17 cellular contexts compared by ENCODE assay signal in the genomic region with DNA sequence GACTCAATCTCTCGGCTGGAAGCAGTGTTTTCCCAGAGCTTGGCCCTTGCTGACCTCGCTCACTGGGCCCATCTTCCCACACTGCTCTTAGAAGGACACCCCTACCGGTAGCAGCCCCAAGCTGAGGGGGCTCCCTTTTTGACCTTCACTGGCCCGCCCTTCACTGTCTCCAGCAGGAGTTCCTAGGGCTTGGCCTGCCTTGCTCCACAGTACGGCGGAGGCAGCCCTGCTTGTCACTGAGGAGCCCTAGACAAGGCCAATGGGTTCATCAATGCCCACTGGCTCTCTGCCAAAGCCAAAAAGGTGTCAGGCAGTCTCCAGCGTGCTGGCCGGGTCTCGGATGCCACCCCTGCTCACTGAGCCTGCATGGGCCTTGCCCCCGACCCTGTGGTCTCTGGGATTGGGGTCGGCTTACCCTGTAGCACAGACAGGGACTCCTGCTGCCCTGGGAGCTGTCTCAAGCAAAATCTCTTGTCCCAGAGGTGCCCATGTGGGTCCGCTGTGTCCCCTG. TPM values are rescaled to one million over a fixed set of nuclear protein-coding genes. Genes with fewer than 3 reads are reported as not detected.
DNase-seq lines count a peak whose midpoint lies in the region; ATAC-seq and TF ChIP-seq lines count a peak whose summit lies in the region.
"Had no signal": no experiment of that assay in that cellular context is flagged by ENCODE, and none has a peak within 500 bp of the region (broad histone marks: within the 10 kb centered on the region; RNA-seq: fewer than 3 reads in every experiment).

No MANE protein-coding gene starts in this region.

- POLR2A ChIA-PET in activated CD4-positive, alpha-beta T cell treated with anti-CD3 and anti-CD28 coated beads, Interleukin-2, amount 10 ng/mL, durations not matched to agents 7 days and 5 days (lab: Charles Lee) = interaction anchor here (0.6 kb wide), 1 partner anchor 1320 kb away, joined by 3 read pairs; no protein-coding TSS in a partner anchor

- H3K27me3 Mint-ChIP-seq in activated CD4-positive, alpha-beta T cell treated with anti-CD3 and anti-CD28 coated beads, Interleukin-2, amount 10 ng/mL, durations not matched to agents 7 days and 5 days = no peaks in the 10 kb centered on the region
- H3K27me3 Mint-ChIP-seq in IgD-negative memory B cell (no peaks in the 10 kb centered on the region), neural crest cell (ENCODE audit: low read depth) (no peaks in the 10 kb centered on the region)

- ATAC-seq in foreskin keratinocyte = no peak

- CTCF ChIA-PET in activated CD4-positive, alpha-beta T cell treated with anti-CD3 and anti-CD28 coated beads, Interleukin-2, amount 10 ng/mL, durations not matched to agents 7 days and 5 days (lab: Charles Lee) = interaction anchor here (1.0 to 1.6 kb wide), 2 partner anchors 28 to 131 kb away, joined by 3 to 6 read pairs; no protein-coding TSS in a partner anchor

- H3K4me3 ChIP-seq in ascending aorta = no peak overlapping the region
- H3K4me3 ChIP-seq: colonic mucosa, lung had no signal

- peaks cover 38% of the 10 kb centered on the region for H3K36me3 Mint-ChIP-seq in activated CD4-positive, alpha-beta T cell treated with anti-CD3 and anti-CD28 coated beads, Interleukin-2, amount 10 ng/mL, durations not matched to agents 7 days and 5 days (ENCODE audit: low read depth)
- peaks cover 3% of the 10 kb centered on the region for H3K36me3 Mint-ChIP-seq in IgD-negative memory B cell
- peaks cover 8% of the 10 kb centered on the region for H3K36me3 Mint-ChIP-seq in neural crest cell (ENCODE audit: low read depth)

- intact Hi-C loops in ascending aorta (cut with DNase I) = no loop called here

- H3K9me3 ChIP-seq in ascending aorta = no peaks in the 10 kb centered on the region
- H3K9me3 ChIP-seq: colonic mucosa, upper lobe of left lung had no signal

- H3K36me3 ChIP-seq in ascending aorta = peaks cover 19 to 39% of the 10 kb centered on the region in 2 donors

- no peaks in the 10 kb centered on the region for H3K9me3 Mint-ChIP-seq in activated CD4-positive, alpha-beta T cell treated with anti-CD3 and anti-CD28 coated beads, Interleukin-2, amount 10 ng/mL, durations not matched to agents 7 days and 5 days
- no peaks in the 10 kb centered on the region for H3K9me3 Mint-ChIP-seq in IgD-negative memory B cell
- no peaks in the 10 kb centered on the region for H3K9me3 Mint-ChIP-seq in neural crest cell

- H3K27ac ChIP-seq in ascending aorta (peak overlapping the region; percentile 99 to 100), foreskin keratinocyte (no peak overlapping the region)

- TF ChIP-seq CTCF in ascending aorta (IDR thresholded peaks at IDR 0.05) (no peak), neural crest cell (conservative IDR thresholded peaks at IDR 0.05) (no peak), foreskin keratinocyte (conservative IDR thresholded peaks at IDR 0.05) (no peak)

- H3K27me3 ChIP-seq in ascending aorta (no peaks in the 10 kb centered on the region), foreskin keratinocyte (no peaks in the 10 kb centered on the region)
- H3K27me3 ChIP-seq: colonic mucosa, upper lobe of left lung had no signal

- no peak for DNase-seq in activated CD4-positive, alpha-beta T cell treated with anti-CD3 and anti-CD28 coated beads, Interleukin-2, amount 10 ng/mL, durations not matched to agents 7 days and 5 days
- DNase-seq in activated CD4-positive, alpha-beta T cell treated with anti-CD3 and anti-CD28 coated beads for 48 hours = no peak
- DNase-seq in ascending aorta (ENCODE audit: low spot score in 2 of 2) = no peak
- DNase-seq in neural crest cell (ENCODE audit: low read depth, low spot score) = no peak
- no peak for DNase-seq in stimulated activated CD4-positive, alpha-beta T cell treated with anti-CD3 and anti-CD28 coated beads, Interleukin-4, amount 100 ng/mL, for 4 hours
- DNase-seq in foreskin keratinocyte = no peak
- DNase-seq in GM03348 (ENCODE audit: low spot score) = no peak
- DNase-seq: activated gamma-delta T cell treated with Interleukin-2 at 50 U/mL for 16 hours, colonic mucosa, NCI-H2029 treated with DMSO at 0.1 percent for 48 hours, posterior cingulate gyrus, SIG-M5, upper lobe of left lung had no signal

- H3K27ac Mint-ChIP-seq in activated CD4-positive, alpha-beta T cell treated with anti-CD3 and anti-CD28 coated beads, Interleukin-2, amount 10 ng/mL, durations not matched to agents 7 days and 5 days = no peak overlapping the region
- H3K27ac Mint-ChIP-seq in IgD-negative memory B cell (peak overlapping the region in 2 of 3 donors; percentile 63 to 80), neural crest cell (ENCODE audit: unreplicated experiment) (no peak overlapping the region)

- H3K4me1 Mint-ChIP-seq in activated CD4-positive, alpha-beta T cell treated with anti-CD3 and anti-CD28 coated beads, Interleukin-2, amount 10 ng/mL, durations not matched to agents 7 days and 5 days = peaks cover 28% of the 10 kb centered on the region
- peaks cover 0 to 10% (median 5%) of the 10 kb centered on the region in 3 donors for H3K4me1 Mint-ChIP-seq in IgD-negative memory B cell
- H3K4me1 Mint-ChIP-seq in neural crest cell = peaks cover 10% of the 10 kb centered on the region

- H3K4me3 Mint-ChIP-seq in activated CD4-positive, alpha-beta T cell treated with anti-CD3 and anti-CD28 coated beads, Interleukin-2, amount 10 ng/mL, durations not matched to agents 7 days and 5 days = peak overlapping the region; percentile 98
- H3K4me3 Mint-ChIP-seq in IgD-negative memory B cell = peak overlapping the region in 3 of 4 donors; percentile 28 to 99 (median 67)
- peak overlapping the region; percentile 47 for H3K4me3 Mint-ChIP-seq in neural crest cell

- H3K4me1 ChIP-seq in ascending aorta (peaks cover 10 to 15% of the 10 kb centered on the region in 2 donors), foreskin keratinocyte (peaks cover 24% of the 10 kb centered on the region)

RNA-seq across cellular contexts. Expression of gene MMP24OS, which starts 2.1 kb away (rescaled TPM):
- 10 to 100 TPM; 46.7 to 48.3 TPM for total RNA-seq in activated CD4-positive, alpha-beta T cell treated with anti-CD3 and anti-CD28 coated beads, Interleukin-2, amount 10 ng/mL, durations not matched to agents 7 days and 5 days
- 14.0 TPM for polyA plus RNA-seq in IgD-negative memory B cell
- 43.1 TPM for total RNA-seq in ascending aorta
- 34.0 and 37.8 TPM in 2 replicates for total RNA-seq in neural crest cell
- total RNA-seq in foreskin keratinocyte = 31.6 and 48.2 TPM in 2 replicates
- polyA plus RNA-seq in foreskin keratinocyte = 85.2 and 112 TPM in 2 replicates

RNA-seq across cellular contexts. Expression of gene EIF6, which starts 8.8 kb away (rescaled TPM):
- total RNA-seq in activated CD4-positive, alpha-beta T cell treated with anti-CD3 and anti-CD28 coated beads, Interleukin-2, amount 10 ng/mL, durations not matched to agents 7 days and 5 days = 10 to 100 TPM; 87.4 to 93.3 TPM
- 204 TPM for polyA plus RNA-seq in IgD-negative memory B cell
- total RNA-seq in ascending aorta = 98.0 TPM
- total RNA-seq in neural crest cell = 112 and 116 TPM in 2 replicates
- total RNA-seq in foreskin keratinocyte = 388 and 438 TPM in 2 replicates
- 487 and 547 TPM in 2 replicates for polyA plus RNA-seq in foreskin keratinocyte

RNA-seq across cellular contexts. Expression of gene FAM83C, which starts 16.4 kb away (rescaled TPM):
- total RNA-seq in activated CD4-positive, alpha-beta T cell treated with anti-CD3 and anti-CD28 coated beads, Interleukin-2, amount 10 ng/mL, durations not matched to agents 7 days and 5 days = not detected
- not detected for polyA plus RNA-seq in IgD-negative memory B cell
- total RNA-seq in ascending aorta = not detected
- total RNA-seq in neural crest cell = not detected in 2 replicates
- total RNA-seq in foreskin keratinocyte = 2.6 and 3.0 TPM in 2 replicates
- 2.3 and 3.1 TPM in 2 replicates for polyA plus RNA-seq in foreskin keratinocyte
- total RNA-seq: H4, lung, upper lobe of left lung had no signal
- polyA plus RNA-seq: AG04450, lung had no signal

RNA-seq across cellular contexts. Expression of gene MMP24, which starts 49.3 kb away (rescaled TPM):
- not detected for total RNA-seq in activated CD4-positive, alpha-beta T cell treated with anti-CD3 and anti-CD28 coated beads, Interleukin-2, amount 10 ng/mL, durations not matched to agents 7 days and 5 days
- polyA plus RNA-seq in IgD-negative memory B cell (0.09 TPM), foreskin keratinocyte (0.03 TPM in 2 replicates)
- total RNA-seq in ascending aorta (not detected), neural crest cell (2.8 and 2.9 TPM in 2 replicates), foreskin keratinocyte (0.03 and 0.04 TPM in 2 replicates)

Comparison
In these comparisons a context has a peak if more than half of its experiments do, and no peak if none do; other contexts are left out.
1. H3K27ac Mint-ChIP-seq: peak in IgD-negative memory B cell (2 of 3); none in activated CD4-positive, alpha-beta T cell treated with anti-CD3 and anti-CD28 coated beads, Interleukin-2, amount 10 ng/mL, durations not matched to agents 7 days and 5 days (single experiment) and neural crest cell (single experiment).
2. H3K4me3 Mint-ChIP-seq: peak in every context shown above with its lines; median percentile 98 in activated CD4-positive, alpha-beta T cell treated with anti-CD3 and anti-CD28 coated beads, Interleukin-2, amount 10 ng/mL, durations not matched to agents 7 days and 5 days; 67 in IgD-negative memory B cell; 47 in neural crest cell.